In genomic region chr17:61399131-61400057, GRCh38 we compare ENCODE assay signal across 8 cellular contexts. TPM values are rescaled to one million over a fixed set of nuclear protein-coding genes. Genes with fewer than 3 reads are reported as not detected.
DNase-seq lines count a peak whose midpoint lies in the region; ATAC-seq and TF ChIP-seq lines count a peak whose summit lies in the region.

Gene TBX2 (plus strand): TSS chr17:61399843. CDS start chr17:61400177, 334 bp downstream.

- peak; percentile 35 to 45 for ATAC-seq in upper lobe of left lung (ENCODE audit: low FRiP score in 2 of 2)
- no peak for ATAC-seq in GM19397 (IDR thresholded peaks at IDR 0.05; ENCODE audit: unreplicated experiment)

- no peak for TF ChIP-seq CTCF in RWPE1 (conservative IDR thresholded peaks at IDR 0.05; ENCODE audit: low read depth)
- no peak for TF ChIP-seq CTCF in upper lobe of left lung (IDR thresholded peaks at IDR 0.05)

- WGBS in mesodermal cell (ENCODE audit: insufficient coverage in 2 of 2), 2 experiments, result 0% methylated on average over 60 to 70 of the region's 97 CpGs
- 2 to 4% methylated on average over 29 to 59 of the region's 97 CpGs for WGBS in upper lobe of left lung, 2 donors

- H3K27ac ChIP-seq in RWPE1 (no peak within 1 kb of the TSS), mesodermal cell (ENCODE audit: low read depth, low read length, severe bottlenecking) (no peak within 1 kb of the TSS), upper lobe of left lung (peak within 1 kb of the TSS; percentile 90 to 97 (median 92))
- no peak within 1 kb of the TSS for H3K27ac ChIP-seq in effector memory CD4-positive, alpha-beta T cell (ENCODE audit: insufficient read depth, low read length, poor library complexity, severe bottlenecking)

- peaks cover 71% of the 10 kb centered on the region for H3K27me3 ChIP-seq in effector memory CD4-positive, alpha-beta T cell (replicated peaks; ENCODE audit: control insufficient read depth, insufficient read depth, low read length, poor library complexity, severe bottlenecking)
- peaks cover 1 to 74% (median 51%) of the 10 kb centered on the region in 4 donors for H3K27me3 ChIP-seq in upper lobe of left lung

- DNase-seq in SIG-M5 treated with dmso at 0.1 percent for 504 hours (lab: John Stamatoyannopoulos, UW; ENCODE audit: unreplicated experiment) (peak; percentile 97), SIG-M5 (lab: John Stamatoyannopoulos, UW) (no peak), RWPE1 (ENCODE audit: low spot score) (peak; percentile 39), upper lobe of left lung (peak; percentile 60 to 91), cerebellum (ENCODE audit: low spot score) (no peak)
- DNase-seq in effector memory CD4-positive, alpha-beta T cell, result no peak

- no peaks in the 10 kb centered on the region for H3K9me3 ChIP-seq in effector memory CD4-positive, alpha-beta T cell (ENCODE audit: control insufficient read depth, low read length)
- H3K9me3 ChIP-seq in mesodermal cell (ENCODE audit: control insufficient read depth, low read length), result no peaks in the 10 kb centered on the region
- H3K9me3 ChIP-seq in upper lobe of left lung, result no peaks in the 10 kb centered on the region

- TF ChIP-seq POLR2A in upper lobe of left lung (IDR thresholded peaks at IDR 0.05), result peak in 2 of 4 donors; percentile 41 to 55

- CTCF ChIA-PET in RWPE1 (lab: Yijun Ruan, JAX), result interaction anchor here (0.5 to 1.6 kb wide), 4 partner anchors 10 to 1167 kb away, joined by 3 to 8 read pairs (median 5); no protein-coding TSS in a partner anchor

- TF ChIP-seq EP300 in upper lobe of left lung (IDR thresholded peaks at IDR 0.05), result no peak

- POLR2A ChIA-PET in RWPE1 (lab: Yijun Ruan, JAX; ENCODE audit: low non-redundant PET), result no interaction called here

- H3K4me3 ChIP-seq in effector memory CD4-positive, alpha-beta T cell (ENCODE audit: insufficient read depth, low read depth, low read length, poor library complexity, severe bottlenecking), result peak within 1 kb of the TSS; percentile 22
- H3K4me3 ChIP-seq in mesodermal cell (ENCODE audit: extremely low read depth, insufficient read depth, low read length, poor library complexity, severe bottlenecking) (peak within 1 kb of the TSS; percentile 50), upper lobe of left lung (peak within 1 kb of the TSS; percentile 55 to 70 (median 62))

- peaks cover 58% of the 10 kb centered on the region for H3K4me1 ChIP-seq in effector memory CD4-positive, alpha-beta T cell (ENCODE audit: control insufficient read depth, insufficient read depth, low read length, poor library complexity, severe bottlenecking)
- H3K4me1 ChIP-seq in mesodermal cell (ENCODE audit: control insufficient read depth, insufficient read depth, low read length, poor library complexity, severe bottlenecking), result peaks cover 20% of the 10 kb centered on the region
- H3K4me1 ChIP-seq in upper lobe of left lung, result peaks cover 30 to 68% (median 47%) of the 10 kb centered on the region in 4 donors

- no peaks in the 10 kb centered on the region for H3K36me3 ChIP-seq in effector memory CD4-positive, alpha-beta T cell (ENCODE audit: control insufficient read depth, insufficient read depth, low read length)
- H3K36me3 ChIP-seq in mesodermal cell (ENCODE audit: control insufficient read depth, insufficient read depth, low read length), result no peaks in the 10 kb centered on the region
- peaks cover 0 to 31% (median 13%) of the 10 kb centered on the region in 4 donors for H3K36me3 ChIP-seq in upper lobe of left lung

RNA-seq across cellular contexts. Expression of gene TBX2, which starts in this region (rescaled TPM):
- polyA plus RNA-seq in mesodermal cell (2013, experiment 1 of 2), result 15.1 TPM
- 11.4 TPM for polyA plus RNA-seq in mesodermal cell (2013, experiment 2 of 2)
- total RNA-seq in upper lobe of left lung, result 100 to 1,000 TPM in 2 of 6 donors, 10 to 100 TPM in 4; 22.4 to 130 (median 92.7) TPM
- total RNA-seq in cerebellum, result 1.3 TPM

Comparison
In these comparisons a context has a peak if more than half of its experiments do, and no peak if none do; other contexts are left out.
1. RNA of gene TBX2 (total RNA-seq): 22.4 to 130 TPM in upper lobe of left lung; 1.3 TPM in cerebellum (single experiment); every median in the first group is over 10 times any median in the second.
2. DNase-seq: peak in SIG-M5 treated with dmso at 0.1 percent for 504 hours (single experiment), RWPE1 (single experiment) and upper lobe of left lung (2 of 2); none in SIG-M5 (single experiment), effector memory CD4-positive, alpha-beta T cell (0 of 3) and cerebellum (single experiment).
3. H3K27ac ChIP-seq: peak in upper lobe of left lung (4 of 4); none in RWPE1 (single experiment), effector memory CD4-positive, alpha-beta T cell (single experiment) and mesodermal cell (single experiment).
4. Peak in every context shown above with its lines, with median percentiles within 50 percentile points of each other: H3K4me3 ChIP-seq.